10 cellular contexts compared by ENCODE assay signal in the genomic region with DNA sequence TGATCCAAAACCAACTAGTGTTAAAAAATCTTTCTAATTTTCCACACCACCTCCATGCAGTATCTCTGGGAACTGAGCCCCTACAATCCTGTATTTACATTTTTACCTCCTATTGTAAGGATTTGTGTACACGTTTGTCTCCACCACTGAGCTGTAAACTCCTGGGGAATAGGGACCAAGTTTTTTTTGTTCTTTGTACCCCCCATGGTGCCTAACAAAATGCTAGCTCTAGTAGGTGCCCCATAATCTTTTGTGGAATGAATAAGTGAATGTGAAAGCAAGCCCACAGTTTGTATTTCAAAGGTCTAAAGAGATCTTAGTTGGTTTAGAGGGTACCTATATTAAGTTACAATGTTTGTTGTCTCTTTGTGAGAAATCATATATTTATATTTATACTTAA. TPM values are rescaled to one million over a fixed set of nuclear protein-coding genes. Genes with fewer than 3 reads are reported as not detected.
DNase-seq lines count a peak whose midpoint lies in the region; TF ChIP-seq lines count a peak whose summit lies in the region.
"Had no signal": no experiment of that assay in that cellular context is flagged by ENCODE, and none has a peak within 500 bp of the region (broad histone marks: within the 10 kb centered on the region; RNA-seq: fewer than 3 reads in every experiment).

No MANE protein-coding gene starts in this region.

- CTCF ChIA-PET in AG04450 (lab: Charles Lee) = interaction anchor here (0.6 to 1.6 kb wide), 6 partner anchors 35 to 644 kb away, joined by 3 to 5 read pairs (median 3); no protein-coding TSS in a partner anchor

- H3K9me3 ChIP-seq in AG04450 (ENCODE audit: control insufficient read depth, insufficient read depth, low read length) (no peaks in the 10 kb centered on the region), MM.1S (replicated peaks; ENCODE audit: insufficient read depth, low read length) (no peaks in the 10 kb centered on the region), neutrophil (no peaks in the 10 kb centered on the region)

- no peaks in the 10 kb centered on the region for H4K20me1 ChIP-seq in MM.1S (ENCODE audit: insufficient read depth, low read length)

- H3K27ac ChIP-seq in AG04450 (ENCODE audit: low read depth, low read length) (no peak overlapping the region), MM.1S (ENCODE audit: low read length) (no peak overlapping the region), epithelial cell of prostate (peak overlapping the region; percentile 43), neutrophil (peak overlapping the region; percentile 61)

- no peak overlapping the region for H2AFZ ChIP-seq in MM.1S (ENCODE audit: low read length)

- H3K4me1 ChIP-seq in MM.1S (ENCODE audit: low read length) = peaks cover 4% of the 10 kb centered on the region; the same call in 1 of the 2 replicates
- H3K4me1 ChIP-seq in neutrophil (ENCODE audit: control insufficient read depth in 1 of 2, insufficient read depth in 1 of 2, low read depth in 1 of 2, low read length in 1 of 2) = peaks cover 31 to 32% of the 10 kb centered on the region in 2 experiments

- H3K4me3 ChIP-seq in AG04450 (ENCODE audit: low read depth, low read length) (peak overlapping the region; percentile 76), MM.1S (ENCODE audit: low read length) (no peak overlapping the region; the same call in 1 of the 2 replicates), neutrophil (ENCODE audit: low read depth in 1 of 2, low read length in 1 of 2) (no peak overlapping the region)

- no peaks in the 10 kb centered on the region for H3F3A ChIP-seq in MM.1S (ENCODE audit: insufficient read depth, low read length)

- POLR2A ChIA-PET in AG04450 (lab: Yijun Ruan, JAX) = interaction anchor here (2.1 to 3.7 kb wide), 4 partner anchors 11 to 91 kb away, joined by 7 to 37 read pairs (median 13); no protein-coding TSS in a partner anchor

- DNase-seq in AG04450 (ENCODE audit: low read depth, low spot score) = no peak
- DNase-seq in MM.1S = no peak
- no peak for DNase-seq in epithelial cell of prostate (ENCODE audit: low read depth, low spot score)
- no peak for DNase-seq in erythroblast (lab: John Stamatoyannopoulos, UW)
- DNase-seq in KG1 (lab: John Stamatoyannopoulos, UW) = no peak
- DNase-seq in NCI-H226 = no peak
- no peak for DNase-seq in foreskin melanocyte
- DNase-seq: aorta, DMS153 had no signal

- H3K9ac ChIP-seq in MM.1S (ENCODE audit: low read length) = no peak overlapping the region

- H3K27me3 ChIP-seq in AG04450 (ENCODE audit: control insufficient read depth, insufficient read depth, low read length) (no peaks in the 10 kb centered on the region), MM.1S (replicated peaks; ENCODE audit: insufficient read depth, low read length) (no peaks in the 10 kb centered on the region), neutrophil (peaks cover 73% of the 10 kb centered on the region)

- H3K9me2 ChIP-seq in MM.1S (replicated peaks; ENCODE audit: insufficient read depth, low read length) = no peaks in the 10 kb centered on the region

- H3K36me3 ChIP-seq in MM.1S (replicated peaks; ENCODE audit: insufficient read depth, low read length) (no peaks in the 10 kb centered on the region), neutrophil (no peaks in the 10 kb centered on the region)

- no peak for TF ChIP-seq POLR2A in erythroblast (IDR thresholded peaks at IDR 0.05; ENCODE audit: low read length)

- TF ChIP-seq CTCF in AG04450 (IDR thresholded peaks at IDR 0.05; ENCODE audit: low read depth, low read length) (no peak), MM.1S (IDR thresholded peaks at IDR 0.05; ENCODE audit: low read length) (no peak), neutrophil (IDR thresholded peaks at IDR 0.05) (no peak)

- H3K4me2 ChIP-seq in MM.1S (ENCODE audit: low read depth, low read length) = peak overlapping the region; percentile 85; the same call in 1 of the 2 replicates

- no peaks in the 10 kb centered on the region for H3K79me2 ChIP-seq in MM.1S (ENCODE audit: low read length)

RNA-seq across cellular contexts. Expression of gene WLS, which starts 0.9 kb away (rescaled TPM):
- polyA plus RNA-seq in AG04450 (2011; rRNA removed) = 391 and 417 TPM in 2 replicates
- 543 and 563 TPM in 2 replicates for polyA minus RNA-seq in AG04450 (2011; rRNA and poly(A)+ RNA removed)

Comparison
In these comparisons a context has a peak if more than half of its experiments do, and no peak if none do; other contexts are left out.
1. H3K27ac ChIP-seq: peak in epithelial cell of prostate (single experiment) and neutrophil (single experiment); none in AG04450 (single experiment) and MM.1S (single experiment).